Comparison of ENCODE assay signal across 8 cellular contexts in the genomic region with DNA sequence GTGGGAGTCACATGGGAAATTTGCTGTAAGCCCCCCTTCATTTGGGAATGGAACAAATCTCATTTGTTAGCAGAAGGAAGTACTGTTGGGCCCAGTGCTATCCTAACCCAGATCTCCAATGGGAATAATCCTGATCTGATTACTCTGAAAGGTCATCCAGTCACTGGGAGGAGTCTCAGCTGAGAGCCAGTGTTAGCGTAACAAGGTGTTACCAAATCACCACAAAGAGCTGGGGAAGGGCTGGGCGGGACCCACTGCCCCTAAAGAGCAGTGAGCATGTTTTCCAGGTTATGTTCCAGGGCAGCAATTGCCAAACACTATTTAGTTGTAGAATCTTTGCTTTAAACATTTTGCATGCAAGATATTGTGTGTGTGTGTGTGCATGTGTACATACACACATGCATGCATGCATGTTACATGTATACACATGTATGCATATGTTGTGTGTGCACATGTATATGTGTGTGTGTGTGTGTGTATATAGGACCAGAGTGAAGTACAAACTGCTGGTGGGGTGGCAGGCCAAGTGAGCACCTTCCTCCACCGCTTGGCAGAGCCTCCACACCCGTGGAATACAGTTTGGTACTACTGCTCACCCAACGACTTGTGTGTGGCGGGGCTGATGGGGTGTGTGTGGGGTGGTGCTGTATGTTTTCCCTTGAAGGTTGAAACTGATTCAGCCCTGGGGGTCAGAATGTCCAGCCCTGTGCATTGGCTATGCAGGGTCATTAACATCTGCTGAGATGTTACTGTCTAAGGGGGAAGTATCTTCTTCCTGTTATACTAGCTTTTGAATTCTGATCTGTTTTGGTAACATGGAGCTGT. TPM values are rescaled to one million over a fixed set of nuclear protein-coding genes. Genes with fewer than 3 reads are reported as not detected.
DNase-seq lines count a peak whose midpoint lies in the region; ATAC-seq and TF ChIP-seq lines count a peak whose summit lies in the region.

No MANE protein-coding gene starts in this region.

- peaks cover 26% of the 10 kb centered on the region for H3K36me3 Mint-ChIP-seq in CD4-positive, CD25-positive, alpha-beta regulatory T cell

- H3K4me1 ChIP-seq in CD4-positive, CD25-positive, alpha-beta regulatory T cell (ENCODE audit: control insufficient read depth, insufficient read depth, low read length, poor library complexity, severe bottlenecking), result peaks cover 81% of the 10 kb centered on the region

- peak overlapping the region; percentile 76 for H3K4me3 ChIP-seq in CD4-positive, CD25-positive, alpha-beta regulatory T cell (ENCODE audit: low read depth, low read length)

- in situ Hi-C loops in GM13977 (cut with MboI; ENCODE audit: low pct_unique_long_range_greater_than_20kb, low sequenced_read_pairs, unreplicated experiment), result no loop called here

- peaks cover 20 to 37% (median 27%) of the 10 kb centered on the region in 4 donors for H3K4me1 Mint-ChIP-seq in CD4-positive, CD25-positive, alpha-beta regulatory T cell

- H3K36me3 ChIP-seq in CD4-positive, CD25-positive, alpha-beta regulatory T cell (ENCODE audit: control insufficient read depth, insufficient read depth, low read length), result peaks cover 37% of the 10 kb centered on the region

- no peaks in the 10 kb centered on the region for H3K27me3 ChIP-seq in CD4-positive, CD25-positive, alpha-beta regulatory T cell (ENCODE audit: control insufficient read depth, insufficient read depth, low read length)

- H3K4me3 Mint-ChIP-seq in CD4-positive, CD25-positive, alpha-beta regulatory T cell, result no peak overlapping the region

- peaks cover 0 to 4% (median 0%) of the 10 kb centered on the region in 7 donors for H3K9me3 Mint-ChIP-seq in CD4-positive, CD25-positive, alpha-beta regulatory T cell

- H3K9me3 ChIP-seq in CD4-positive, CD25-positive, alpha-beta regulatory T cell (ENCODE audit: control insufficient read depth in 2 of 2, low read length in 2 of 2), result peaks cover 5% of the 10 kb centered on the region in 2 experiments

- peak in 1 of 3 donors; percentile 34 for DNase-seq in CD4-positive, CD25-positive, alpha-beta regulatory T cell
- peak; percentile 47 for DNase-seq in germinal center (ENCODE audit: low spot score)
- no peak for DNase-seq in NCI-H446 (lab: John Stamatoyannopoulos, UW)
- no peak for DNase-seq in mucosa of gallbladder (ENCODE audit: low spot score)
- DNase-seq in GM13977 (ENCODE audit: low spot score), result no peak

- H3K27ac Mint-ChIP-seq in CD4-positive, CD25-positive, alpha-beta regulatory T cell, result no peak overlapping the region

- ATAC-seq in CD4-positive, CD25-positive, alpha-beta regulatory T cell (ENCODE audit: low read depth in 2 of 2), result peak; percentile 24 to 42
- peak; percentile 24 for ATAC-seq in GM19467 (IDR thresholded peaks at IDR 0.05; ENCODE audit: unreplicated experiment)
- ATAC-seq in HG03558 (IDR thresholded peaks at IDR 0.05; ENCODE audit: extremely low read depth, unreplicated experiment), result peak; percentile 7
- no peak for ATAC-seq in GM19455 (IDR thresholded peaks at IDR 0.05; ENCODE audit: unreplicated experiment)

- no peak for TF ChIP-seq CTCF in GM13977 (IDR thresholded peaks at IDR 0.05; ENCODE audit: extremely low read depth, insufficient read depth, missing control alignments)

- H3K27me3 Mint-ChIP-seq in CD4-positive, CD25-positive, alpha-beta regulatory T cell, result no peaks in the 10 kb centered on the region

- H3K27ac ChIP-seq in CD4-positive, CD25-positive, alpha-beta regulatory T cell (ENCODE audit: insufficient read depth, low read length, poor library complexity, severe bottlenecking), result peak overlapping the region; percentile 71

RNA-seq across cellular contexts. Expression of a gene that starts 15.2 kb away (rescaled TPM):
- total RNA-seq in CD4-positive, CD25-positive, alpha-beta regulatory T cell, result 278 TPM
- polyA plus RNA-seq in CD4-positive, CD25-positive, alpha-beta regulatory T cell, result 10 to 100 TPM; 56.9 to 79.8 (median 69.0) TPM
- total RNA-seq in mucosa of gallbladder, result 30.4 TPM

RNA-seq across cellular contexts. Expression of a gene that starts 42.9 kb away (rescaled TPM):
- total RNA-seq in CD4-positive, CD25-positive, alpha-beta regulatory T cell, result not detected
- polyA plus RNA-seq in CD4-positive, CD25-positive, alpha-beta regulatory T cell, result not detected
- total RNA-seq in mucosa of gallbladder, result not detected
